8 cellular contexts compared by ENCODE assay signal in genomic region chr7:151520419-151521229, GRCh38. TPM values are rescaled to one million over a fixed set of nuclear protein-coding genes. Genes with fewer than 3 reads are reported as not detected.
DNase-seq lines count a peak whose midpoint lies in the region; TF ChIP-seq lines count a peak whose summit lies in the region.

No MANE protein-coding gene starts in this region.

- H3K27ac Mint-ChIP-seq in brain (peak overlapping the region; percentile 97 to 100 (median 98)), immature natural killer cell (peak overlapping the region; percentile 95 to 99 (median 98))

- peak overlapping the region; percentile 81 for H3K9ac ChIP-seq in GM23248

- no peaks in the 10 kb centered on the region for H3K27me3 ChIP-seq in GM23248 (replicated peaks; ENCODE audit: insufficient read depth)

- peaks cover 33% of the 10 kb centered on the region for H3K79me2 ChIP-seq in GM23248 (ENCODE audit: insufficient read depth)

- TF ChIP-seq CTCF in AG04449 (IDR thresholded peaks at IDR 0.05; ENCODE audit: insufficient read depth, low read length, missing control alignments) = no peak
- no peak for TF ChIP-seq CTCF in brain (conservative IDR thresholded peaks at IDR 0.05)

- CTCF ChIA-PET in AG04449 (lab: Yijun Ruan, JAX) = interaction anchor here (1.6 kb wide), 2 partner anchors 23 to 211 kb away, joined by 4 read pairs; no protein-coding TSS in a partner anchor

- no peaks in the 10 kb centered on the region for H3K36me3 ChIP-seq in GM23248 (ENCODE audit: low read depth)

- 7 to 8% methylated on average over 46 to 49 of the region's 53 CpGs for WGBS in GM23248 (ENCODE audit: low coverage in 1 of 2, low lambda C conversion rate in 2 of 2, missing lambda C conversion rate in 2 of 2), 2 experiments

- peaks cover 12% of the 10 kb centered on the region; the same call in 1 of the 2 replicates for H3F3A ChIP-seq in GM23248 (ENCODE audit: insufficient read depth)

- peak overlapping the region; percentile 97 for H2AFZ ChIP-seq in GM23248

- H3K4me2 ChIP-seq in GM23248 (ENCODE audit: unreplicated experiment) = peak overlapping the region; percentile 82

- POLR2A ChIA-PET in AG04449 (lab: Yijun Ruan, JAX) = interaction anchor here (0.7 to 1.1 kb wide), 5 partner anchors 17 to 216 kb away, joined by 3 to 5 read pairs (median 3); no protein-coding TSS in a partner anchor

- peaks cover 31% of the 10 kb centered on the region for H3K4me1 Mint-ChIP-seq in brain
- H3K4me1 Mint-ChIP-seq in immature natural killer cell = peaks cover 33 to 45% of the 10 kb centered on the region in 2 donors

- H3K27ac ChIP-seq in GM23248 = peak overlapping the region; percentile 96

- no peaks in the 10 kb centered on the region for H3K9me2 ChIP-seq in GM23248 (ENCODE audit: insufficient read depth)

- H3K4me1 ChIP-seq in GM23248 (ENCODE audit: insufficient read depth) = peaks cover 10% of the 10 kb centered on the region

- peaks cover 14% of the 10 kb centered on the region; the same call in 1 of the 2 replicates for H4K20me1 ChIP-seq in GM23248 (ENCODE audit: insufficient read depth)

- H3K27me3 Mint-ChIP-seq in brain = peaks cover 14% of the 10 kb centered on the region
- H3K27me3 Mint-ChIP-seq in immature natural killer cell (ENCODE audit: low read depth in 3 of 3) = peaks cover 15 to 23% (median 18%) of the 10 kb centered on the region in 3 donors

- H3K36me3 Mint-ChIP-seq in brain = peaks cover 10% of the 10 kb centered on the region
- H3K36me3 Mint-ChIP-seq in immature natural killer cell = no peaks in the 10 kb centered on the region

- DNase-seq in AG04449 (ENCODE audit: low read depth, low spot score) (no peak), GM23248 (peak; percentile 57), T follicular helper cell (ENCODE audit: low read depth) (peak; percentile 25), immature natural killer cell (no peak), NCI-H1436 treated with DMSO at 0.1 percent for 48 hours (lab: John Stamatoyannopoulos, UW) (no peak), MV-4-11 (lab: John Stamatoyannopoulos, UW) (no peak)
- DNase-seq in stimulated activated CD4-positive, alpha-beta T cell treated with anti-CD3 and anti-CD28 coated beads, Interleukin-12 subunit alpha, Interleukin-12 subunit beta, amount 100 ng/mL, for 24 hours (ENCODE audit: low read depth in 2 of 2) = peak; percentile 22 to 24

- H3K4me3 ChIP-seq in AG04449 (ENCODE audit: low read depth, low read length) (peak overlapping the region; percentile 62), GM23248 (peak overlapping the region; percentile 69)

- H3K4me3 Mint-ChIP-seq in brain (peak overlapping the region; percentile 93 to 95 (median 94)), immature natural killer cell (peak overlapping the region; percentile 90 to 97 (median 95))

- no peaks in the 10 kb centered on the region for H3K9me3 ChIP-seq in GM23248 (ENCODE audit: low read depth)

- H3K9me3 Mint-ChIP-seq in brain = peaks cover 0 to 6% (median 2%) of the 10 kb centered on the region in 5 experiments
- no peaks in the 10 kb centered on the region for H3K9me3 Mint-ChIP-seq in immature natural killer cell

- in situ Hi-C loops in GM23248 (cut with MboI) = no loop called here

RNA-seq across cellular contexts. Expression of gene RHEB, which starts 0.9 kb away (rescaled TPM):
- total RNA-seq in GM23248 (2014; rRNA removed; shearing (Covaris generic)) = 86.4 and 91.4 TPM in 2 replicates
- 226 and 235 TPM in 2 replicates for polyA plus RNA-seq in GM23248 (2016; fragmentation: Nextera tagmentation; extraction: Ambion mirVana)
- polyA plus RNA-seq in brain (ENCODE audit: insufficient read depth, low read depth, low replicate concordance) = 145 TPM
- 10 to 100 TPM; 61.2 to 70.2 (median 61.8) TPM for polyA plus RNA-seq in immature natural killer cell

Comparison
In these comparisons a context has a peak if more than half of its experiments do, and no peak if none do; other contexts are left out.
1. DNase-seq: peak in GM23248 (single experiment), T follicular helper cell (single experiment) and stimulated activated CD4-positive, alpha-beta T cell treated with anti-CD3 and anti-CD28 coated beads, Interleukin-12 subunit alpha, Interleukin-12 subunit beta, amount 100 ng/mL, for 24 hours (2 of 2); none in AG04449 (single experiment), immature natural killer cell (0 of 3), NCI-H1436 treated with DMSO at 0.1 percent for 48 hours (single experiment) and MV-4-11 (single experiment).